In genomic region chr5:118768607-118769175, GRCh38 we compare ENCODE assay signal across 33 cellular contexts.
DNase-seq lines count a peak whose midpoint lies in the region; ATAC-seq, FAIRE-seq and TF ChIP-seq lines count a peak whose summit lies in the region.
"Had no signal": no experiment of that assay in that cellular context is flagged by ENCODE, and none has a peak within 500 bp of the region (broad histone marks: within the 10 kb centered on the region; RNA-seq: fewer than 3 reads in every experiment).

No MANE protein-coding gene starts in this region.

- H3K4me3 ChIP-seq in right lobe of liver = no peak overlapping the region
- no peak overlapping the region for H3K4me3 ChIP-seq in HepG2 (replicated peaks in 1 of 3; ENCODE audit: insufficient read depth in 1 of 3, low read depth in 2 of 3, low read length in 3 of 3)
- no peak overlapping the region for H3K4me3 ChIP-seq in LNCaP clone FGC (ENCODE audit: low read depth, low read length)
- H3K4me3 ChIP-seq: A549; BLaER1; BLaER1 treated with 17β-estradiol and CSF1 and Interleukin-3, amounts not matched to agents 10 nM and 100 nM had no signal

- H3K9ac ChIP-seq in HepG2 (ENCODE audit: insufficient read depth, low read depth, low read length) = no peak overlapping the region
- H3K9ac ChIP-seq: BLaER1; BLaER1 treated with 17β-estradiol and CSF1 and Interleukin-3, amounts not matched to agents 10 nM and 100 nM had no signal

- no TSS peak for BruUV-seq in HepG2 (replicated peaks; lab: Mats Ljungman, UMichigan)

- no peak for TF ChIP-seq EP300 in HepG2 (IDR thresholded peaks at IDR 0.05; ENCODE audit: low read depth in 2 of 2, low read length in 2 of 2)
- TF ChIP-seq EP300 in HepG2 (CRISPR knock-in tag; IDR thresholded peaks at IDR 0.05; ENCODE audit: borderline replicate concordance) = no peak

- no peak for TF ChIP-seq POLR2A in right lobe of liver (IDR thresholded peaks at IDR 0.05)
- no peak for TF ChIP-seq POLR2A in HepG2 (IDR thresholded peaks at IDR 0.05; ENCODE audit: insufficient read depth in 1 of 2, low read depth in 2 of 2, low read length in 2 of 2)

- in situ Hi-C loops in HepG2 (cut with HindIII; ENCODE audit: extremely low pct_ligation_motif_present, low pct_unique_long_range_greater_than_20kb) = no loop called here

- CTCF ChIA-PET in HepG2 (lab: Yijun Ruan, JAX; ENCODE audit: low intra/inter-chr PET ratio, low total read pairs) = no interaction called here

- TF ChIP-seq CTCF in right lobe of liver (IDR thresholded peaks at IDR 0.05) = no peak
- no peak for TF ChIP-seq CTCF in HepG2 (CRISPR knock-in tag; IDR thresholded peaks at IDR 0.05)
- TF ChIP-seq CTCF in LNCaP clone FGC (IDR thresholded peaks at IDR 0.05; ENCODE audit: control insufficient read depth, extremely low read depth, insufficient read depth) = no peak

- intact Hi-C loops in right lobe of liver (cut with DNase I) (no loop called here), HepG2 (cut with micrococcal nuclease; ENCODE audit: unreplicated experiment) (no loop called here)

- H3K36me3 ChIP-seq in right lobe of liver (no peaks in the 10 kb centered on the region), HepG2 (replicated peaks in 1 of 2; ENCODE audit: control insufficient read depth in 1 of 2, insufficient read depth in 2 of 2, low read length in 2 of 2) (no peaks in the 10 kb centered on the region)
- H3K36me3 ChIP-seq: BE2C; BLaER1; BLaER1 treated with 17β-estradiol and CSF1 and Interleukin-3, amounts not matched to agents 10 nM and 100 nM had no signal

- H3K4me1 ChIP-seq in right lobe of liver (peaks cover 0 to 10% (median 0%) of the 10 kb centered on the region in 4 donors), HepG2 (ENCODE audit: insufficient read depth, low read length) (no peaks in the 10 kb centered on the region)
- H3K4me1 ChIP-seq: A549; BE2C; BLaER1; BLaER1 treated with 17β-estradiol and CSF1 and Interleukin-3, amounts not matched to agents 10 nM and 100 nM; Caco-2 had no signal

- POLR2A ChIA-PET in HepG2 (lab: Yijun Ruan, JAX) = no interaction called here

- H3K9me3 ChIP-seq in right lobe of liver = no peaks in the 10 kb centered on the region
- H3K9me3 ChIP-seq in HepG2 (ENCODE audit: low read length) = no peaks in the 10 kb centered on the region
- H3K9me3 ChIP-seq: A549, BE2C, Caco-2 had no signal

- TF ChIP-seq RAD21 in HepG2 (CRISPR knock-in tag; IDR thresholded peaks at IDR 0.05) = no peak

- FAIRE-seq in HepG2 (lab: Jason Lieb, UNC) = no peak
- FAIRE-seq: A204.1, A549, D721Med had no signal

- H4K20me1 ChIP-seq in HepG2 (ENCODE audit: insufficient read depth, low read length) = no peaks in the 10 kb centered on the region
- H4K20me1 ChIP-seq: BLaER1; BLaER1 treated with 17β-estradiol and CSF1 and Interleukin-3, amounts not matched to agents 10 nM and 100 nM had no signal

- H3K79me2 ChIP-seq in HepG2 (ENCODE audit: insufficient read depth, low read length) = no peaks in the 10 kb centered on the region

- 29% methylated on average over 1 of the region's 1 CpG for WGBS in right lobe of liver (ENCODE audit: insufficient coverage, low coverage, low lambda C conversion rate, missing lambda C conversion rate)
- 0% methylated on average over 1 of the region's 1 CpG for WGBS in HepG2 (ENCODE audit: low lambda C conversion rate)

- no peak overlapping the region for H2AFZ ChIP-seq in HepG2 (ENCODE audit: low read length)

- no peak overlapping the region for H3K4me2 ChIP-seq in HepG2 (ENCODE audit: low read depth, low read length)
- H3K4me2 ChIP-seq: A549; BLaER1; BLaER1 treated with 17β-estradiol and CSF1 and Interleukin-3, amounts not matched to agents 10 nM and 100 nM had no signal

- H3K27me3 ChIP-seq in right lobe of liver (no peaks in the 10 kb centered on the region), HepG2 (ENCODE audit: control insufficient read depth in 1 of 2, insufficient read depth in 2 of 2, low read length in 2 of 2) (no peaks in the 10 kb centered on the region)
- H3K27me3 ChIP-seq: BE2C; BLaER1; BLaER1 treated with 17β-estradiol and CSF1 and Interleukin-3, amounts not matched to agents 10 nM and 100 nM had no signal

- ATAC-seq in right lobe of liver = peak; percentile 54 to 91 (median 68)
- ATAC-seq in HepG2 = no peak
- peak; percentile 89 for ATAC-seq in left lobe of liver
- no peak for ATAC-seq in GM19328 (IDR thresholded peaks at IDR 0.05; ENCODE audit: unreplicated experiment)
- ATAC-seq: A549; CD8-positive, alpha-beta T cell had no signal

- no peak for DNase-seq in right lobe of liver
- DNase-seq in HepG2 (ENCODE audit: low spot score) = no peak
- peak; percentile 61 for DNase-seq in LNCaP clone FGC (ENCODE audit: low read depth)
- DNase-seq in left lobe of liver (ENCODE audit: low spot score) = no peak
- no peak for DNase-seq in stimulated activated CD4-positive, alpha-beta T cell treated with anti-CD3 and anti-CD28 coated beads, Interleukin-15, amount 100 ng/mL, for 24 hours
- DNase-seq: 8988T; ACHN; AML-193; BE2C; C1 segment of cervical spinal cord; Caco-2; Calu3; CD4-positive, alpha-beta memory T cell; CD4-positive, alpha-beta T cell; CD4-positive, CD25-positive, alpha-beta regulatory T cell; CD8-positive, alpha-beta memory T cell; CD8-positive, alpha-beta T cell; COR-L47; DMS 273 treated with DMSO at 0.1 percent for 48 hours; DMS153; DMS53; DMS79; DMS79 treated with DMSO at 0.1 percent for 48 hours; DND-41; EL had no signal

- H3K27ac ChIP-seq in right lobe of liver (no peak overlapping the region), HepG2 (ENCODE audit: extremely low read length, insufficient read depth, low read length) (no peak overlapping the region)
- H3K27ac ChIP-seq: 22Rv1; A549; BLaER1; BLaER1 treated with 17β-estradiol and CSF1 and Interleukin-3, amounts not matched to agents 10 nM and 100 nM; C4-2B had no signal

TF ChIP-seq in HepG2, 621 proteins besides CTCF, POLR2A, EP300 and RAD21:
- TF ChIP-seq SP4 (CRISPR knock-in tag; IDR thresholded peaks at IDR 0.05) (no peak), KMT2A (CRISPR knock-in tag; IDR thresholded peaks at IDR 0.05) (no peak), MTA1 (CRISPR knock-in tag; IDR thresholded peaks at IDR 0.05; ENCODE audit: borderline replicate concordance) (no peak)

Comparison
In these comparisons a context has a peak if more than half of its experiments do, and no peak if none do; other contexts are left out.
1. ATAC-seq: peak in right lobe of liver (4 of 4) and left lobe of liver (single experiment); none in HepG2 (single experiment) and GM19328 (single experiment).